Comparison of ENCODE assay signal across 15 cellular contexts in the genomic region with DNA sequence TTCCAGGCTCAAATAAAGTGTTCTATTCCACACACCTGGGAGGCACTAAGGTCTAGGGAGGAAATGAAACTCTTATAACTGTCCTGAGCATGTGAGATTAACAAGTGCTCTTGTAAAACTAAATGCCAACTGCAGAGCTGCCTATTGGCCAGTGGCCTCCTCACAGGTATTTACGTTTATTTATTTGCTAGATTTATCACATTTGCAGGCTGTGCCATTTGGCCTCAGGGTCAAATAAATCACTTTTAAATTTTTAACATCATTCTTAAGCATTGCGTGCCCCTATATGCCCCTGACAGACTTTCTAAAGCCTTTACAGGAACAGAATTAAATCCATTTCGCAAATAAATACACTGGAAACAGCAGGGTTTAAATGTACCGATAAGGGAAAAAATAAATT.
"Had no signal": no experiment of that assay in that cellular context is flagged by ENCODE, and none has a peak within 500 bp of the region (broad histone marks: within the 10 kb centered on the region; RNA-seq: fewer than 3 reads in every experiment).

No MANE protein-coding gene starts in this region.

- H3K9me3 Mint-ChIP-seq: activated CD8-positive, alpha-beta T cell treated with anti-CD3 and anti-CD28 coated beads for 36 hours; activated naive CD8-positive, alpha-beta T cell treated with anti-CD3 and anti-CD28 coated beads, Interleukin-2, amount 10 ng/mL, durations not matched to agents 7 days and 5 days had no signal

- H3K9me3 ChIP-seq: colonic mucosa, SJSA1, stomach, thyroid gland had no signal

- H3K4me1 Mint-ChIP-seq: activated naive CD8-positive, alpha-beta T cell treated with anti-CD3 and anti-CD28 coated beads, Interleukin-2, amount 10 ng/mL, durations not matched to agents 7 days and 5 days; naive thymus-derived CD4-positive, alpha-beta T cell had no signal

- DNase-seq: activated CD4-positive, alpha-beta T cell treated with anti-CD3 and anti-CD28 coated beads for 4 hours; activated CD8-positive, alpha-beta memory T cell treated with anti-CD3 and anti-CD28 coated beads, Interleukin-2, amount 50 U/mL, for 48 hours; activated CD8-positive, alpha-beta T cell treated with anti-CD3 and anti-CD28 coated beads for 36 hours; activated naive CD8-positive, alpha-beta T cell treated with anti-CD3 and anti-CD28 coated beads, Interleukin-2, amount 10 ng/mL, durations not matched to agents 7 days and 5 days; colonic mucosa; kidney; midbrain; naive thymus-derived CD4-positive, alpha-beta T cell; nucleus accumbens; stomach; T-helper 9 cell had no signal

- H3K27ac Mint-ChIP-seq: activated CD8-positive, alpha-beta T cell treated with anti-CD3 and anti-CD28 coated beads for 36 hours; activated naive CD8-positive, alpha-beta T cell treated with anti-CD3 and anti-CD28 coated beads, Interleukin-2, amount 10 ng/mL, durations not matched to agents 7 days and 5 days; naive thymus-derived CD4-positive, alpha-beta T cell had no signal

- H3K4me1 ChIP-seq: colonic mucosa, SJSA1 had no signal

- H3K36me3 ChIP-seq: colonic mucosa, SJSA1, stomach, thyroid gland had no signal

- H3K27me3 ChIP-seq: colonic mucosa, SJSA1, stomach, thyroid gland had no signal

- H3K36me3 Mint-ChIP-seq: activated naive CD8-positive, alpha-beta T cell treated with anti-CD3 and anti-CD28 coated beads, Interleukin-2, amount 10 ng/mL, durations not matched to agents 7 days and 5 days; naive thymus-derived CD4-positive, alpha-beta T cell had no signal

- H3K4me3 ChIP-seq: colonic mucosa, lung, SJSA1, skin epidermis, stomach, thyroid gland had no signal

- ATAC-seq: activated CD8-positive, alpha-beta T cell treated with anti-CD3 and anti-CD28 coated beads for 36 hours; naive thymus-derived CD4-positive, alpha-beta T cell had no signal

- H3K4me3 Mint-ChIP-seq: activated CD8-positive, alpha-beta T cell treated with anti-CD3 and anti-CD28 coated beads for 36 hours; activated naive CD8-positive, alpha-beta T cell treated with anti-CD3 and anti-CD28 coated beads, Interleukin-2, amount 10 ng/mL, durations not matched to agents 7 days and 5 days; naive thymus-derived CD4-positive, alpha-beta T cell had no signal

- H3K27ac ChIP-seq: colonic mucosa, SJSA1, skin epidermis, thyroid gland had no signal
